ENCODE assay signal across 8 cellular contexts in the genomic region with DNA sequence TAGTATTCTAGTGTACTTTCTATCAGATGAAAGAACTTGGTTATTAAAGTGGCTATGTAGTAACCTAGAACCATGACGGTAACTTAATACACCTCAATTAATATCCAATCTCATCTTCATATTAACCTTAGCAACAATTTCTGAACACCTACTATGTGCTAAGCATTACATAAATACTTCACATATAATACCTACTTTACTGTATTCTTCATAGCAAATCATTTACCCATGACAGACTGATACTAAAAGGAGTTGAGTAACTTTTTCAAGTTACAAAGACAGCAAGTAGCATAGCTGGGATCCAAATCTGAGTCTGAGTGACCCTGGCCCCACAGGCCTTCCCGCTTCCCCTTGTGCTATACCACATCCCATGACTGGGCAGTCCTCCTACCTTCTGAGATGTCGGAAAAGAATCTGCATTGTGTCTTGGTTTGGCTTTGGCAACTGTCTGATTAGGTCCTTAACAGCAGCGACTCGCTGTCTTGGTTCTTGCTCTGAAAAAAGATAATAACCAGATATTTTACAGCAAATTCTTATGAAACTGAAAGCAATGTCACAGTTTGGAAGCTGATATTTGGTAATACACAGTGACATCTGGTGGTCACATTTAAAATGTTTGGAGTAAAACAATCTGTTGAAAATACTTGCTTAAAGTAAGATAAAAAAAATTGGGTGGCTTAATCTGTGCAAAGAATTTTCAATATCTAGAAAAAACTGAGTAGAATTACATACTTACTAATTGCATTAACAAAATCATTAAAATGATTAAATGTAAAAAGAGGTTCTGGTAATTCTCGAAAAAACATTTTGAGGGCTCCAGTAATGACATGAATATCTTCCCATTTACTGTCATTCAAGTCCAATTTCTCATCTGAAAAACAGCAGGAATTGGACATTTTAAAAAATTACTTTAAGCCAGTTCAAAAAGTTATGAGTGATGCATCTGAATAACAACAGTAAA.
DNase-seq lines count a peak whose midpoint lies in the region; ATAC-seq and TF ChIP-seq lines count a peak whose summit lies in the region.

No MANE protein-coding gene starts in this region.

- H3K36me3 ChIP-seq in CD4-positive, alpha-beta memory T cell (ENCODE audit: insufficient read depth, low read length) = peaks cover 10% of the 10 kb centered on the region
- H3K36me3 ChIP-seq in muscle layer of duodenum (ENCODE audit: control insufficient read depth in 1 of 2, insufficient read depth in 2 of 2, low read length in 2 of 2) = peaks cover 0 to 6% of the 10 kb centered on the region in 2 donors
- no peaks in the 10 kb centered on the region for H3K36me3 ChIP-seq in urinary bladder (ENCODE audit: insufficient read depth)

- POLR2A ChIA-PET in CD4-positive, alpha-beta memory T cell (lab: Charles Lee; ENCODE audit: partially characterized antibody) = interaction anchor here (1.2 kb wide), 1 partner anchor 1024 kb away, joined by 4 read pairs; no protein-coding TSS in a partner anchor

- H3K27me3 Mint-ChIP-seq in CD4-positive, alpha-beta memory T cell = no peaks in the 10 kb centered on the region

- H3K27ac Mint-ChIP-seq in CD4-positive, alpha-beta memory T cell = peak overlapping the region in 5 of 7 donors; percentile 71 to 94 (median 88)

- peak in 4 of 5 donors; percentile 44 to 50 (median 48) for DNase-seq in CD4-positive, alpha-beta memory T cell
- DNase-seq in Kasumi-1 (lab: John Stamatoyannopoulos, UW) (peak; percentile 66 to 87), erythroblast (lab: John Stamatoyannopoulos, UW) (peak; percentile 61 to 78)

- no peaks in the 10 kb centered on the region for H3K9me3 ChIP-seq in CD4-positive, alpha-beta memory T cell (ENCODE audit: control insufficient read depth in 1 of 2, low read length in 2 of 2)
- no peaks in the 10 kb centered on the region for H3K9me3 ChIP-seq in muscle layer of duodenum (ENCODE audit: control insufficient read depth in 1 of 2, low read length in 2 of 2)

- H3K4me3 ChIP-seq in CD4-positive, alpha-beta memory T cell (ENCODE audit: low read length in 2 of 2) = no peak overlapping the region
- H3K4me3 ChIP-seq in WI38 (ENCODE audit: low read depth, low read length) (peak overlapping the region; percentile 3; the same call in 1 of the 2 replicates), muscle layer of duodenum (ENCODE audit: low read depth in 1 of 2, low read length in 2 of 2) (peak overlapping the region; percentile 34 to 60), urinary bladder (ENCODE audit: low read depth, low read length) (no peak overlapping the region)

- TF ChIP-seq POLR2A in erythroblast (IDR thresholded peaks at IDR 0.05; ENCODE audit: low read length) = no peak

- H3K9me3 Mint-ChIP-seq in CD4-positive, alpha-beta memory T cell = no peaks in the 10 kb centered on the region

- intact Hi-C loops in CD4-positive, alpha-beta memory T cell (cut with micrococcal nuclease) = loop anchor here (1.0 to 2.0 kb wide), 5 partner anchors 726 to 1081 kb away; a partner anchor contains a TSS

- CTCF ChIA-PET in CD4-positive, alpha-beta memory T cell (lab: Charles Lee; ENCODE audit: partially characterized antibody) = interaction anchor here (0.7 to 3.9 kb wide), 17 partner anchors 8 to 1120 kb away, joined by 3 to 22 read pairs (median 4); a partner anchor contains a TSS

- WGBS in urinary bladder = 45% methylated on average over 6 of the region's 6 CpGs

- no peak for TF ChIP-seq CTCF in WI38 (IDR thresholded peaks at IDR 0.05; ENCODE audit: low read depth, low read length)

- peak overlapping the region in 4 of 8 donors; percentile 26 to 71 (median 56) for H3K4me3 Mint-ChIP-seq in CD4-positive, alpha-beta memory T cell

- H3K27me3 ChIP-seq in CD4-positive, alpha-beta memory T cell (ENCODE audit: insufficient read depth, low read length) = no peaks in the 10 kb centered on the region
- no peaks in the 10 kb centered on the region for H3K27me3 ChIP-seq in muscle layer of duodenum (ENCODE audit: low read depth, low read length)

- H3K4me1 Mint-ChIP-seq in CD4-positive, alpha-beta memory T cell = peaks cover 3 to 7% (median 4%) of the 10 kb centered on the region in 4 donors

- H3K27ac ChIP-seq in CD4-positive, alpha-beta memory T cell (ENCODE audit: low read depth, low read length) = no peak overlapping the region
- peak overlapping the region; percentile 48 for H3K27ac ChIP-seq in muscle layer of duodenum (ENCODE audit: low read length)
- peak overlapping the region; percentile 0 for H3K27ac ChIP-seq in urinary bladder (ENCODE audit: low read depth)

- peak; percentile 64 for ATAC-seq in GM18511 (IDR thresholded peaks at IDR 0.05; ENCODE audit: unreplicated experiment)
- no peak for ATAC-seq in GM19023 (IDR thresholded peaks at IDR 0.05; ENCODE audit: unreplicated experiment)

- H3K36me3 Mint-ChIP-seq in CD4-positive, alpha-beta memory T cell = peaks cover 31 to 33% of the 10 kb centered on the region in 2 donors

- peaks cover 4% of the 10 kb centered on the region for H3K4me1 ChIP-seq in CD4-positive, alpha-beta memory T cell (ENCODE audit: insufficient read depth, low read length)
- H3K4me1 ChIP-seq in muscle layer of duodenum (ENCODE audit: control insufficient read depth in 1 of 2, insufficient read depth in 2 of 2, low read length in 2 of 2) = no peaks in the 10 kb centered on the region
- no peaks in the 10 kb centered on the region for H3K4me1 ChIP-seq in urinary bladder (ENCODE audit: insufficient read depth)

Comparison
In these comparisons a context has a peak if more than half of its experiments do, and no peak if none do; other contexts are left out.
1. H3K4me3 ChIP-seq: peak in WI38 (single experiment) and muscle layer of duodenum (2 of 2); none in CD4-positive, alpha-beta memory T cell (0 of 2) and urinary bladder (single experiment).
2. Peak in every context shown above with its lines, with median percentiles within 50 percentile points of each other: DNase-seq.